ENCODE assay signal across 27 cellular contexts in the genomic region with DNA sequence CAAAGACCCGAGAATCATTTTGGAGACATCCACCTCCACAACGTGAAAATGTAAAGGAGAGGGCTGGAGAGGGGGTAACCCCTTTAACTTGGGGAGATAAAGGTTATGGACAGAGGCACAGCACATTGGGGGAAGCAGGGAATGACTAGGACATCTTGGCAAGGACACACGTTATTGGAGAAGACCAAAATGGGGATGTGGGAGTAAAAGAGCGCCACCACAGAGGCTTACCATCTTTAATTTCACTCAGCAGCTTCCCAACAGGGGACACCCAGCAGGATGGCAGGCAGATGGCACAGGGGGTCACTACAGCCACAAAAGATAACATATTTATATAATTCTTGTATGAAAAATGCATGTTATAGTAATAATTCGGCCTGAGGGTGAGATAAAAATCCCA. TPM values are rescaled to one million over a fixed set of nuclear protein-coding genes. Genes with fewer than 3 reads are reported as not detected.
"Had no signal": no experiment of that assay in that cellular context is flagged by ENCODE, and none has a peak within 500 bp of the region (broad histone marks: within the 10 kb centered on the region; RNA-seq: fewer than 3 reads in every experiment).

No MANE protein-coding gene starts in this region.

- H3K4me1 ChIP-seq: breast epithelium, colonic mucosa, left lung, neural progenitor cell, right lobe of liver, thyroid gland had no signal

- ATAC-seq: effector memory CD8-positive, alpha-beta T cell; esophagus mucosa; left lung; right lobe of liver had no signal

- H3K9me3 ChIP-seq: breast epithelium, colonic mucosa, left lung, right lobe of liver, thyroid gland had no signal

- H3K36me3 ChIP-seq: breast epithelium, colonic mucosa, left lung, neural progenitor cell, right lobe of liver, thyroid gland had no signal

- H3K4me2 ChIP-seq: neural progenitor cell had no signal

- H3K27ac Mint-ChIP-seq: activated B cell treated with CpG ODN at 0.5 μM for 24 hours; activated CD4-positive, alpha-beta memory T cell treated with anti-CD3 and anti-CD28 coated beads, Interleukin-2, amount 10 ng/mL, durations not matched to agents 7 days and 5 days; activated CD4-positive, alpha-beta T cell treated with anti-CD3 and anti-CD28 coated beads, Interleukin-2, amount 10 ng/mL, durations not matched to agents 24 days and 14 days; effector memory CD8-positive, alpha-beta T cell; neural progenitor cell; T-helper 1 cell treated with Interleukin-12 subunit alpha and Interleukin-12 subunit beta and Interleukin-4 antibody, amounts not matched to agents 30 μg/mL and 1 μg/mL, for 36 hours had no signal

- H3K9me3 Mint-ChIP-seq: activated B cell treated with CpG ODN at 0.5 μM for 24 hours; activated CD4-positive, alpha-beta memory T cell treated with anti-CD3 and anti-CD28 coated beads, Interleukin-2, amount 10 ng/mL, durations not matched to agents 7 days and 5 days; activated CD4-positive, alpha-beta T cell treated with anti-CD3 and anti-CD28 coated beads, Interleukin-2, amount 10 ng/mL, durations not matched to agents 24 days and 14 days; effector memory CD8-positive, alpha-beta T cell; naive B cell; neural progenitor cell; T-helper 1 cell treated with Interleukin-12 subunit alpha and Interleukin-12 subunit beta and Interleukin-4 antibody, amounts not matched to agents 30 μg/mL and 1 μg/mL, for 36 hours had no signal

- H3K9ac ChIP-seq: neural progenitor cell had no signal

- H3K27me3 ChIP-seq: breast epithelium, colonic mucosa, dorsolateral prefrontal cortex, left lung, neural progenitor cell, right lobe of liver, thyroid gland had no signal

- H3K4me3 Mint-ChIP-seq: activated B cell treated with CpG ODN at 0.5 μM for 24 hours; activated CD4-positive, alpha-beta memory T cell treated with anti-CD3 and anti-CD28 coated beads, Interleukin-2, amount 10 ng/mL, durations not matched to agents 7 days and 5 days; activated CD4-positive, alpha-beta T cell treated with anti-CD3 and anti-CD28 coated beads, Interleukin-2, amount 10 ng/mL, durations not matched to agents 24 days and 14 days; neural progenitor cell; T-helper 1 cell treated with Interleukin-12 subunit alpha and Interleukin-12 subunit beta and Interleukin-4 antibody, amounts not matched to agents 30 μg/mL and 1 μg/mL, for 36 hours had no signal

- H3K4me3 ChIP-seq: breast epithelium, colonic mucosa, dorsolateral prefrontal cortex, left lung, lung, neural progenitor cell, right lobe of liver, skin epidermis, thyroid gland had no signal

- DNase-seq: activated B cell treated with CpG ODN at 0.5 μM for 24 hours; activated CD4-positive, alpha-beta memory T cell treated with anti-CD3 and anti-CD28 coated beads, Interleukin-2, amount 10 ng/mL, durations not matched to agents 7 days and 5 days; activated CD4-positive, alpha-beta T cell treated with anti-CD3 and anti-CD28 coated beads, Interleukin-2, amount 10 ng/mL, durations not matched to agents 24 days and 14 days; activated effector memory CD4-positive, alpha-beta T cell treated with Interleukin-2 at 50 U/mL for 16 hours; activated naive CD4-positive, alpha-beta T cell treated with anti-CD3 and anti-CD28 coated beads, Interleukin-2, amount 50 U/mL, for 16 hours; activated T-cell treated with anti-CD3 and anti-CD28 coated beads, Interleukin-2, amount 50 U/mL, for 1 hour; amniotic stem cell; colonic mucosa; dorsolateral prefrontal cortex; effector memory CD8-positive, alpha-beta T cell; foreskin melanocyte; left lung; naive B cell; posterior cingulate gyrus; right lobe of liver; stimulated activated CD4-positive, alpha-beta T cell treated with anti-CD3 and anti-CD28 coated beads, Interleukin-2, amount 100 ng/mL, for 24 hours; stimulated activated naive CD4-positive, alpha-beta T cell; substantia nigra; thyroid gland had no signal

- H3K27ac ChIP-seq: breast epithelium, colonic mucosa, dorsolateral prefrontal cortex, left lung, neural progenitor cell, right lobe of liver, skin epidermis, thyroid gland had no signal

- H2AFZ ChIP-seq: neural progenitor cell had no signal

- H3K4me1 Mint-ChIP-seq: neural progenitor cell had no signal

- H3K36me3 Mint-ChIP-seq: naive B cell, neural progenitor cell had no signal

- H3K27me3 Mint-ChIP-seq: activated CD4-positive, alpha-beta T cell treated with anti-CD3 and anti-CD28 coated beads, Interleukin-2, amount 10 ng/mL, durations not matched to agents 24 days and 14 days had no signal

RNA-seq across cellular contexts. Expression of a gene that starts 9.8 kb away (rescaled TPM):
- total RNA-seq: endothelial cell of umbilical vein, omental fat pad, thyroid gland had no signal
